11 cellular contexts compared by ENCODE assay signal in genomic region chr6:162964703-162965140, GRCh38.
DNase-seq lines count a peak whose midpoint lies in the region; ATAC-seq, FAIRE-seq and TF ChIP-seq lines count a peak whose summit lies in the region.
"Had no signal": no experiment of that assay in that cellular context is flagged by ENCODE, and none has a peak within 500 bp of the region (broad histone marks: within the 10 kb centered on the region; RNA-seq: fewer than 3 reads in every experiment).

No MANE protein-coding gene starts in this region.

- in situ Hi-C loops in astrocyte of the cerebellum (cut with HindIII; ENCODE audit: low sequenced_read_pairs), result no loop called here

- DNase-seq in NCI-H2171 treated with DMSO at 0.1 percent for 48 hours (lab: John Stamatoyannopoulos, UW) (peak; percentile 52), NCI-H2171 (lab: John Stamatoyannopoulos, UW) (no peak), astrocyte of the cerebellum (ENCODE audit: low read depth) (peak; percentile 96), iris pigment epithelial cell (ENCODE audit: low read depth) (peak; percentile 91), upper lobe of left lung (no peak), D721Med (ENCODE audit: insufficient read length, low spot score) (no peak), WTC11 (ENCODE audit: low spot score) (no peak), NK-92 (lab: John Stamatoyannopoulos, UW; ENCODE audit: unreplicated experiment) (no peak)
- DNase-seq: 8988T had no signal

- H3K9me3 ChIP-seq in upper lobe of left lung, result no peaks in the 10 kb centered on the region
- H3K9me3 ChIP-seq: tibial nerve had no signal

- no peaks in the 10 kb centered on the region; the same call in 1 of the 2 replicates for H3K27me3 Mint-ChIP-seq in WTC11 (ENCODE audit: low read depth)

- no peak overlapping the region for H3K4me3 Mint-ChIP-seq in WTC11

- 67 to 68% methylated on average over 5 of the region's 5 CpGs for WGBS in upper lobe of left lung, 2 donors

- TF ChIP-seq POLR2A in upper lobe of left lung (IDR thresholded peaks at IDR 0.05), result no peak

- no peaks in the 10 kb centered on the region for H3K27me3 ChIP-seq in upper lobe of left lung
- H3K27me3 ChIP-seq: tibial nerve had no signal

- TF ChIP-seq EP300 in upper lobe of left lung (IDR thresholded peaks at IDR 0.05), result no peak

- H3K36me3 ChIP-seq in upper lobe of left lung, result no peaks in the 10 kb centered on the region
- H3K36me3 ChIP-seq: tibial nerve had no signal

- no peak for FAIRE-seq in D721Med (lab: Jason Lieb, UNC)
- FAIRE-seq: endothelial cell of umbilical vein had no signal

- no peak overlapping the region for H3K27ac ChIP-seq in upper lobe of left lung
- H3K27ac ChIP-seq: tibial nerve had no signal

- H3K4me3 ChIP-seq in astrocyte of the cerebellum (ENCODE audit: low read depth, low read length) (no peak overlapping the region), upper lobe of left lung (no peak overlapping the region)
- H3K4me3 ChIP-seq: tibial nerve had no signal

- no peaks in the 10 kb centered on the region for H3K4me1 ChIP-seq in upper lobe of left lung

- CTCF ChIA-PET in WTC11 (lab: Charles Lee), result no interaction called here

- peaks cover 9% of the 10 kb centered on the region for H3K36me3 Mint-ChIP-seq in WTC11

- H3K9me3 Mint-ChIP-seq in WTC11, result peaks cover 40% of the 10 kb centered on the region

- no peaks in the 10 kb centered on the region for H3K4me1 Mint-ChIP-seq in WTC11

- no peak overlapping the region for H3K27ac Mint-ChIP-seq in WTC11

- ATAC-seq in upper lobe of left lung (ENCODE audit: low FRiP score in 2 of 2) (peak; percentile 61 to 94), WTC11 (no peak)

- TF ChIP-seq CTCF in astrocyte of the cerebellum (IDR thresholded peaks at IDR 0.05; ENCODE audit: low read depth, low read length, missing control alignments) (no peak), upper lobe of left lung (IDR thresholded peaks at IDR 0.05) (no peak), D721Med (IDR thresholded peaks at IDR 0.05; ENCODE audit: insufficient read depth, missing control alignments) (no peak), WTC11 (IDR thresholded peaks at IDR 0.05) (no peak)

- POLR2A ChIA-PET in WTC11 (lab: Charles Lee), result no interaction called here

TF ChIP-seq in WTC11, 78 proteins besides CTCF, POLR2A, EP300 and RAD21:
- TF ChIP-seq SMAD4 (CRISPR knock-in tag; IDR thresholded peaks at IDR 0.05) (no peak), NFE2L1 (CRISPR knock-in tag; IDR thresholded peaks at IDR 0.05) (no peak), ZNF121 (CRISPR knock-in tag; IDR thresholded peaks at IDR 0.05) (no peak), ARID4B (CRISPR knock-in tag; IDR thresholded peaks at IDR 0.05; ENCODE audit: borderline replicate concordance) (no peak), CREM (CRISPR knock-in tag; IDR thresholded peaks at IDR 0.05) (no peak), ESRRA (CRISPR knock-in tag; IDR thresholded peaks at IDR 0.05; ENCODE audit: borderline replicate concordance) (no peak), STAT6 (CRISPR knock-in tag; conservative IDR thresholded peaks at IDR 0.05; ENCODE audit: low read depth) (no peak), ZNF263 (CRISPR knock-in tag; IDR thresholded peaks at IDR 0.05; ENCODE audit: low read depth) (no peak), JAZF1 (CRISPR knock-in tag; IDR thresholded peaks at IDR 0.05) (no peak), AFF4 (CRISPR knock-in tag; IDR thresholded peaks at IDR 0.05; ENCODE audit: borderline replicate concordance) (no peak), PRRX2 (CRISPR knock-in tag; IDR thresholded peaks at IDR 0.05) (no peak), ZBTB21 (CRISPR knock-in tag; IDR thresholded peaks at IDR 0.05; ENCODE audit: borderline replicate concordance) (no peak)
- TF ChIP-seq, protein P1, sequence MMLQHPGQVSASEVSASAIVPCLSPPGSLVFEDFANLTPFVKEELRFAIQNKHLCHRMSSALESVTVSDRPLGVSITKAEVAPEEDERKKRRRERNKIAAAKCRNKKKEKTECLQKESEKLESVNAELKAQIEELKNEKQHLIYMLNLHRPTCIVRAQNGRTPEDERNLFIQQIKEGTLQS (CRISPR knock-in tag; conservative IDR thresholded peaks at IDR 0.05), result no peak

Comparison
In these comparisons a context has a peak if more than half of its experiments do, and no peak if none do; other contexts are left out.
1. DNase-seq: peak in NCI-H2171 treated with DMSO at 0.1 percent for 48 hours (single experiment), astrocyte of the cerebellum (single experiment) and iris pigment epithelial cell (single experiment); none in NCI-H2171 (single experiment), upper lobe of left lung (0 of 2), D721Med (single experiment), WTC11 (single experiment) and NK-92 (single experiment).